ENCODE assay signal across 19 cellular contexts in the genomic region with DNA sequence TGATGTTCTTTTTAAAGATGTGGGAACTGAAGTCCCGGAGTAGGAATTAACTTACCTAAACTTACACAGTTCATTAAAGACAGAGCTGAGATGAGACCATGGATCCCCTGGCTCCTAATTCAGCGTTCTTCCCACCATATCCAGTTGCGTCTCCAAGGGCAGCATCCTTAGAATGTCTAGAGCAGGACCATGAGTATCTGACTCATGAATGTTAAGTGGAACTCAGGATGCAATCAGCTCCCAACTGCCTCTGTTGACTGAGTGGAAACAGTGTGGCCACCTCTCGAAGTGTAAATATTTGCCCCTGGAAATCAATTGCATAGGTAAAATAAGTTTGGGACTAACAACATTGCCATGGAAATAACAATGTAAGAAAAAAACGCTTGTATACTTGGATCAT. TPM values are rescaled to one million over a fixed set of nuclear protein-coding genes. Genes with fewer than 3 reads are reported as not detected.
"Had no signal": no experiment of that assay in that cellular context is flagged by ENCODE, and none has a peak within 500 bp of the region (broad histone marks: within the 10 kb centered on the region; RNA-seq: fewer than 3 reads in every experiment).

No MANE protein-coding gene starts in this region.

- H3K27me3 Mint-ChIP-seq: activated CD4-positive, alpha-beta memory T cell treated with anti-CD3 and anti-CD28 coated beads, Interleukin-2, amount 10 ng/mL, durations not matched to agents 7 days and 5 days; stimulated activated naive CD8-positive, alpha-beta T cell treated with anti-CD3 and anti-CD28 coated beads, Interleukin-15, amount 100 ng/mL, for 72 hours had no signal

- H3K27ac Mint-ChIP-seq: activated CD4-positive, alpha-beta memory T cell treated with anti-CD3 and anti-CD28 coated beads, Interleukin-2, amount 10 ng/mL, durations not matched to agents 7 days and 5 days; stimulated activated naive CD8-positive, alpha-beta T cell treated with anti-CD3 and anti-CD28 coated beads, Interleukin-15, amount 100 ng/mL, for 72 hours had no signal

- H3K36me3 ChIP-seq: ascending aorta, pancreas had no signal

- ATAC-seq: pancreas; stimulated activated naive CD8-positive, alpha-beta T cell treated with anti-CD3 and anti-CD28 coated beads, Interleukin-15, amount 100 ng/mL, for 72 hours had no signal

- H3K4me1 Mint-ChIP-seq: activated CD4-positive, alpha-beta memory T cell treated with anti-CD3 and anti-CD28 coated beads, Interleukin-2, amount 10 ng/mL, durations not matched to agents 7 days and 5 days; stimulated activated naive CD8-positive, alpha-beta T cell treated with anti-CD3 and anti-CD28 coated beads, Interleukin-15, amount 100 ng/mL, for 72 hours had no signal

- H3K27me3 ChIP-seq: ascending aorta, pancreas, testis had no signal

- H3K4me3 ChIP-seq: ascending aorta, coronary artery, pancreas, testis had no signal

- H3K9me3 ChIP-seq: ascending aorta, pancreas, testis had no signal

- H3K4me3 Mint-ChIP-seq: activated CD4-positive, alpha-beta memory T cell treated with anti-CD3 and anti-CD28 coated beads, Interleukin-2, amount 10 ng/mL, durations not matched to agents 7 days and 5 days; stimulated activated naive CD8-positive, alpha-beta T cell treated with anti-CD3 and anti-CD28 coated beads, Interleukin-15, amount 100 ng/mL, for 72 hours had no signal

- H3K4me1 ChIP-seq: ascending aorta, pancreas, testis had no signal

- DNase-seq: activated CD4-positive, alpha-beta memory T cell treated with anti-CD3 and anti-CD28 coated beads, Interleukin-2, amount 10 ng/mL, durations not matched to agents 7 days and 5 days; activated CD8-positive, alpha-beta memory T cell treated with anti-CD3 and anti-CD28 coated beads, Interleukin-2, amount 50 U/mL, for 4 hours; activated naive CD4-positive, alpha-beta T cell; caudate nucleus; effector CD4-positive, alpha-beta T cell; hippocampal formation; pancreas; stimulated activated CD4-positive, alpha-beta T cell treated with anti-CD3 and anti-CD28 coated beads, Interleukin-4, amount 100 ng/mL, for 4 hours; stimulated activated naive CD8-positive, alpha-beta T cell treated with anti-CD3 and anti-CD28 coated beads, Interleukin-15, amount 100 ng/mL, for 72 hours; testis had no signal

- H3K27ac ChIP-seq: ascending aorta, coronary artery, pancreas, testis, VCaP had no signal

- H3K9me3 Mint-ChIP-seq: activated CD4-positive, alpha-beta memory T cell treated with anti-CD3 and anti-CD28 coated beads, Interleukin-2, amount 10 ng/mL, durations not matched to agents 7 days and 5 days had no signal

RNA-seq across cellular contexts. Expression of gene SNTN, which starts 2.5 kb away (rescaled TPM):
- total RNA-seq: activated CD4-positive, alpha-beta memory T cell treated with anti-CD3 and anti-CD28 coated beads, Interleukin-2, amount 10 ng/mL, durations not matched to agents 7 days and 5 days; ascending aorta; endothelial cell of umbilical vein; lower leg skin; mesenteric fat pad; skeletal muscle tissue; testis; ureter had no signal
- polyA plus RNA-seq: endothelial cell of umbilical vein, neural cell, pancreas had no signal
